ENCODE assay signal across 27 cellular contexts in the genomic region with DNA sequence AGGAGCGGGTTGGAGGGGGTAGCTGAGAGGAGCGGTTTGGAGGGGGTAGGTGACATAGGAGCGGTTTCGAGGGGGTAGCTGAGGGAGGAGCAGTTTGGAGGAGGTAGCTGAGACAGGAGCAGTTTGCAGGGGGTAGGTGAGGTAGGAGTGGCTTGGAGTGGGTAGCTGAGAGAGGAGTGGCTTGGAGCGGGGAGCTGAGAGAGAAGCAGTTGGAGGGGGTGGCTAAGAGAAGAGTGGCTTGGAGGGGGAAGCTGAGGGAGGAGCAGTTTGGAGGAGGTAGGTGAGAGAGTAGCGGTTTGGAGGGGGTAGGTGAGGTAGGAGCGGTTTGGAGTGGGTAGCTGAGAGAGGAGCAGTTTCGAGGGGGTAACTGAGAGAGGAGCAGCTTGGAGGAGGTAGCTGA.
"Had no signal": no experiment of that assay in that cellular context is flagged by ENCODE, and none has a peak within 500 bp of the region (broad histone marks: within the 10 kb centered on the region; RNA-seq: fewer than 3 reads in every experiment).

No MANE protein-coding gene starts in this region.

- H3K4me1 Mint-ChIP-seq: stimulated activated effector memory CD8-positive, alpha-beta T cell treated with anti-CD3 and anti-CD28 coated beads, Interleukin-12 subunit alpha, Interleukin-12 subunit beta, amount 100 ng/mL, for 72 hours; stimulated activated memory B cell treated with anti-CD40 and anti-IgM and Interleukin-4, amounts not matched to agents 10 μg/mL and 1 μg/mL and 100 μg/mL, for 72 hours; stimulated activated naive B cell treated with anti-CD40 and anti-IgM and Interleukin-4, amounts not matched to agents 10 μg/mL and 1 μg/mL and 100 μg/mL, for 72 hours; stimulated activated naive CD8-positive, alpha-beta T cell treated with anti-CD3 and anti-CD28 coated beads, Interleukin-15, amount 100 ng/mL, for 72 hours had no signal

- H3K36me3 Mint-ChIP-seq: stimulated activated effector memory CD8-positive, alpha-beta T cell treated with anti-CD3 and anti-CD28 coated beads, Interleukin-12 subunit alpha, Interleukin-12 subunit beta, amount 100 ng/mL, for 72 hours; stimulated activated memory B cell treated with anti-CD40 and anti-IgM and Interleukin-4, amounts not matched to agents 10 μg/mL and 1 μg/mL and 100 μg/mL, for 72 hours; type B pancreatic cell had no signal

- ATAC-seq: stimulated activated effector memory CD8-positive, alpha-beta T cell treated with anti-CD3 and anti-CD28 coated beads, Interleukin-12 subunit alpha, Interleukin-12 subunit beta, amount 100 ng/mL, for 72 hours; stimulated activated memory B cell treated with anti-CD40 and anti-IgM and Interleukin-4, amounts not matched to agents 10 μg/mL and 1 μg/mL and 100 μg/mL, for 72 hours; stimulated activated naive B cell treated with anti-CD40 and anti-IgM and Interleukin-4, amounts not matched to agents 10 μg/mL and 1 μg/mL and 100 μg/mL, for 72 hours; stimulated activated naive CD8-positive, alpha-beta T cell treated with anti-CD3 and anti-CD28 coated beads, Interleukin-15, amount 100 ng/mL, for 72 hours; stimulated activated naive CD8-positive, alpha-beta T cell treated with anti-CD3 and anti-CD28 coated beads, Interleukin-15, Interleukin-2, amounts not matched to agents 100 U/mL and 50 U/mL, for 24 hours; upper lobe of right lung had no signal

- H3K27me3 ChIP-seq: stomach, suprapubic skin, testis, thyroid gland, tibial artery, tibial nerve, transverse colon, upper lobe of left lung, upper lobe of right lung, uterus, vagina had no signal

- H3K36me3 ChIP-seq: stomach, suprapubic skin, thoracic aorta, thyroid gland, tibial artery, tibial nerve, transverse colon, upper lobe of left lung, upper lobe of right lung, uterus, vagina had no signal

- H3K27ac Mint-ChIP-seq: stimulated activated effector memory CD8-positive, alpha-beta T cell treated with anti-CD3 and anti-CD28 coated beads, Interleukin-12 subunit alpha, Interleukin-12 subunit beta, amount 100 ng/mL, for 72 hours; stimulated activated memory B cell treated with anti-CD40 and anti-IgM and Interleukin-4, amounts not matched to agents 10 μg/mL and 1 μg/mL and 100 μg/mL, for 72 hours; stimulated activated naive B cell treated with anti-CD40 and anti-IgM and Interleukin-4, amounts not matched to agents 10 μg/mL and 1 μg/mL and 100 μg/mL, for 72 hours; stimulated activated naive CD8-positive, alpha-beta T cell treated with anti-CD3 and anti-CD28 coated beads, Interleukin-15, Interleukin-2, amounts not matched to agents 100 ng/mL and 50 ng/mL, for 24 hours; type B pancreatic cell had no signal

- H3K27ac ChIP-seq: stomach, suprapubic skin, testis, thoracic aorta, thyroid gland, tibial artery, tibial nerve, transverse colon, upper lobe of left lung, upper lobe of right lung, uterus, vagina had no signal

- DNase-seq: stimulated activated CD4-positive, alpha-beta T cell treated with anti-CD3 and anti-CD28 coated beads, Interleukin-2, amount 100 ng/mL, for 48 hours; stimulated activated CD4-positive, alpha-beta T cell treated with anti-CD3 and anti-CD28 coated beads, Interleukin-4, amount 100 ng/mL, for 1 hour; stimulated activated CD4-positive, alpha-beta T cell treated with anti-CD3 and anti-CD28 coated beads, Interleukin-4, amount 100 ng/mL, for 24 hours; stimulated activated CD4-positive, alpha-beta T cell treated with anti-CD3 and anti-CD28 coated beads, Interleukin-4, amount 100 ng/mL, for 4 hours; stimulated activated CD8-positive, alpha-beta memory T cell treated with anti-CD3 and anti-CD28 coated beads, Interleukin-4, amount 100 ng/mL, for 48 hours; stimulated activated naive B cell treated with anti-CD40 and anti-IgM and Interleukin-4, amounts not matched to agents 10 μg/mL and 1 μg/mL and 100 μg/mL, for 72 hours; stimulated activated naive CD4-positive, alpha-beta T cell; stimulated activated naive CD4-positive, alpha-beta T cell treated with Interleukin-2 at 50 U/mL for 16 hours; stimulated activated naive CD8-positive, alpha-beta T cell treated with anti-CD3 and anti-CD28 coated beads, Interleukin-15, amount 100 ng/mL, for 72 hours; stimulated activated naive CD8-positive, alpha-beta T cell treated with anti-CD3 and anti-CD28 coated beads, Interleukin-15, Interleukin-2, amounts not matched to agents 100 U/mL and 50 U/mL, for 24 hours; stomach; substantia nigra; testis; thyroid gland; tibial artery; transverse colon; upper lobe of left lung; upper lobe of right lung; uterus had no signal

- H3K4me1 ChIP-seq: stomach, suprapubic skin, testis, tibial artery, tibial nerve, transverse colon, upper lobe of left lung, upper lobe of right lung, uterus, vagina had no signal

- H3K4me3 Mint-ChIP-seq: stimulated activated effector memory CD8-positive, alpha-beta T cell treated with anti-CD3 and anti-CD28 coated beads, Interleukin-12 subunit alpha, Interleukin-12 subunit beta, amount 100 ng/mL, for 72 hours; stimulated activated memory B cell treated with anti-CD40 and anti-IgM and Interleukin-4, amounts not matched to agents 10 μg/mL and 1 μg/mL and 100 μg/mL, for 72 hours; stimulated activated naive B cell treated with anti-CD40 and anti-IgM and Interleukin-4, amounts not matched to agents 10 μg/mL and 1 μg/mL and 100 μg/mL, for 72 hours; stimulated activated naive CD8-positive, alpha-beta T cell treated with anti-CD3 and anti-CD28 coated beads, Interleukin-15, amount 100 ng/mL, for 72 hours; stimulated activated naive CD8-positive, alpha-beta T cell treated with anti-CD3 and anti-CD28 coated beads, Interleukin-15, Interleukin-2, amounts not matched to agents 100 ng/mL and 50 ng/mL, for 24 hours; type B pancreatic cell had no signal

- H3K9me3 ChIP-seq: suprapubic skin, testis, thoracic aorta, thyroid gland, tibial artery, transverse colon, upper lobe of left lung, upper lobe of right lung, uterus, vagina had no signal

- H3K27me3 Mint-ChIP-seq: stimulated activated naive CD8-positive, alpha-beta T cell treated with anti-CD3 and anti-CD28 coated beads, Interleukin-15, amount 100 ng/mL, for 72 hours had no signal

- H3K4me3 ChIP-seq: stomach, suprapubic skin, testis, thoracic aorta, thyroid gland, tibial artery, tibial nerve, transverse colon, upper lobe of left lung, upper lobe of right lung, uterus, vagina had no signal
